8 cellular contexts compared by ENCODE assay signal in genomic region chr1:245807306-245807705, GRCh38.
A peak's percentile ranks its signal among the peaks of the same experiment; 100 is the strongest.
DNase-seq lines count a peak whose midpoint lies in the region; ATAC-seq and TF ChIP-seq lines count a peak whose summit lies in the region.

No MANE protein-coding gene starts in this region.

- in situ Hi-C loops in astrocyte of the spinal cord (cut with HindIII; ENCODE audit: low sequenced_read_pairs) = no loop called here

- no peak for TF ChIP-seq EP300 in gastroesophageal sphincter (IDR thresholded peaks at IDR 0.05)

- TF ChIP-seq CTCF in astrocyte of the spinal cord (IDR thresholded peaks at IDR 0.05; ENCODE audit: low read depth, low read length) = no peak
- no peak for TF ChIP-seq CTCF in gastroesophageal sphincter (IDR thresholded peaks at IDR 0.05)

- WGBS in gastroesophageal sphincter (ENCODE audit: low coverage in 1 of 2), 2 donors = 61 to 82% methylated on average over 4 to 10 of the region's 10 CpGs

- H3K4me1 ChIP-seq in gastroesophageal sphincter = no peaks in the 10 kb centered on the region

- H3K4me3 ChIP-seq in astrocyte of the spinal cord (ENCODE audit: low read depth, low read length) = no peak overlapping the region
- no peak overlapping the region for H3K4me3 ChIP-seq in gastroesophageal sphincter

- TF ChIP-seq POLR2A in gastroesophageal sphincter (IDR thresholded peaks at IDR 0.05) = no peak

- DNase-seq in COLO668 (lab: John Stamatoyannopoulos, UW; ENCODE audit: unreplicated experiment) (peak; percentile 50), astrocyte of the spinal cord (ENCODE audit: low read depth, low spot score) (peak; percentile 51), epidermal melanocyte (ENCODE audit: insufficient read length, low spot score) (no peak), dedifferentiated amniotic fluid mesenchymal stem cell (ENCODE audit: extremely low spot score) (no peak)
- no peak for DNase-seq in stimulated activated CD4-positive, alpha-beta T cell treated with anti-CD3 and anti-CD28 coated beads, Interleukin-2, amount 100 ng/mL, for 48 hours

- ATAC-seq in GM19455 (IDR thresholded peaks at IDR 0.05; ENCODE audit: unreplicated experiment) = peak; percentile 85
- ATAC-seq in HG03442 (IDR thresholded peaks at IDR 0.05; ENCODE audit: unreplicated experiment) = peak; percentile 75
- ATAC-seq in gastroesophageal sphincter = no peak

- no peaks in the 10 kb centered on the region for H3K27me3 ChIP-seq in gastroesophageal sphincter

- H3K36me3 ChIP-seq in gastroesophageal sphincter = no peaks in the 10 kb centered on the region

- H3K27ac ChIP-seq in gastroesophageal sphincter = no peak overlapping the region

- H3K9me3 ChIP-seq in gastroesophageal sphincter = no peaks in the 10 kb centered on the region

Comparison
In these comparisons a context has a peak if more than half of its experiments do, and no peak if none do; other contexts are left out.
1. DNase-seq: peak in COLO668 (single experiment) and astrocyte of the spinal cord (single experiment); none in epidermal melanocyte (single experiment), stimulated activated CD4-positive, alpha-beta T cell treated with anti-CD3 and anti-CD28 coated beads, Interleukin-2, amount 100 ng/mL, for 48 hours (0 of 2) and dedifferentiated amniotic fluid mesenchymal stem cell (single experiment).